ENCODE assay signal across 9 cellular contexts in genomic region chr5:141875795-141876627, GRCh38. TPM values are rescaled to one million over a fixed set of nuclear protein-coding genes. Genes with fewer than 3 reads are reported as not detected.
DNase-seq lines count a peak whose midpoint lies in the region; ATAC-seq and TF ChIP-seq lines count a peak whose summit lies in the region.
"Had no signal": no experiment of that assay in that cellular context is flagged by ENCODE, and none has a peak within 500 bp of the region (broad histone marks: within the 10 kb centered on the region; RNA-seq: fewer than 3 reads in every experiment).

No MANE protein-coding gene starts in this region.

- H3K27me3 ChIP-seq in GM23338 (ENCODE audit: insufficient read depth): no peaks in the 10 kb centered on the region

- peak overlapping the region; percentile 97 for H3K4me2 ChIP-seq in GM23338

- H3F3A ChIP-seq in GM23338 (replicated peaks; ENCODE audit: low read depth): peaks cover 22% of the 10 kb centered on the region

- H3K27ac Mint-ChIP-seq in GM23338: peak overlapping the region; percentile 93

- no peak overlapping the region for H2AFZ ChIP-seq in GM23338

- H3K36me3 ChIP-seq in GM23338 (ENCODE audit: insufficient read depth): no peaks in the 10 kb centered on the region

- POLR2A ChIA-PET in RWPE1 (lab: Yijun Ruan, JAX; ENCODE audit: low non-redundant PET): interaction anchor here (0.6 to 1.0 kb wide), 5 partner anchors 60 to 290 kb away, joined by 3 to 12 read pairs (median 4); no protein-coding TSS in a partner anchor

- no peak for TF ChIP-seq CTCF in GM23338 (conservative IDR thresholded peaks at IDR 0.05; ENCODE audit: low read depth in 2 of 2)
- no peak for TF ChIP-seq CTCF in RWPE1 (conservative IDR thresholded peaks at IDR 0.05; ENCODE audit: low read depth)

- H3K4me3 ChIP-seq in GM23338: peak overlapping the region; percentile 98

- peaks cover 59% of the 10 kb centered on the region for H3K4me1 Mint-ChIP-seq in GM23338

- peaks cover 25% of the 10 kb centered on the region for H3K27me3 Mint-ChIP-seq in GM23338 (ENCODE audit: insufficient read depth, low read depth, poor library complexity)

- H3K4me1 ChIP-seq in GM23338 (ENCODE audit: insufficient read depth): peaks cover 59% of the 10 kb centered on the region

- ATAC-seq in GM23338 (peak; percentile 22), left ventricle myocardium superior (peak; percentile 16), GM19463 (IDR thresholded peaks at IDR 0.05; ENCODE audit: unreplicated experiment) (no peak)

- DNase-seq in GM23338 (ENCODE audit: low spot score): peak; percentile 82
- DNase-seq in RWPE1 (ENCODE audit: low spot score): peak; percentile 56
- peak; percentile 58 for DNase-seq in left ventricle myocardium superior
- peak; percentile 76 for DNase-seq in posterior vena cava (ENCODE audit: low spot score)
- DNase-seq in KBM-7: no peak
- no peak for DNase-seq in hippocampal formation (lab: John Stamatoyannopoulos, UW)
- no peak for DNase-seq in NCI-H524 treated with DMSO at 0.1 percent for 48 hours (lab: John Stamatoyannopoulos, UW)

- intact Hi-C loops in left ventricle myocardium superior (cut with micrococcal nuclease) (no loop called here), posterior vena cava (cut with DNase I) (loop anchor here in 1 of 2 donors (5.0 kb wide), 1 partner anchor 81 kb away; the partner anchor contains the start of gene PCDH12)

- peaks cover 16% of the 10 kb centered on the region; the same call in 1 of the 2 replicates for H4K20me1 ChIP-seq in GM23338 (replicated peaks; ENCODE audit: insufficient read depth)

- peaks cover 17% of the 10 kb centered on the region for H3K36me3 Mint-ChIP-seq in GM23338 (ENCODE audit: low read depth)

- H3K4me3 Mint-ChIP-seq in GM23338: peak overlapping the region; percentile 96

- H3K27ac ChIP-seq in GM23338 (ENCODE audit: low read depth) (peak overlapping the region; percentile 98), RWPE1 (peak overlapping the region; percentile 5; the same call in 1 of the 2 replicates)

- H3K9me2 ChIP-seq in GM23338 (ENCODE audit: insufficient read depth): no peaks in the 10 kb centered on the region

- in situ Hi-C loops in KBM-7 (cut with MboI; ENCODE audit: low pct_unique_long_range_greater_than_20kb, low sequenced_read_pairs): no loop called here

- peaks cover 66% of the 10 kb centered on the region for H3K79me2 ChIP-seq in GM23338 (replicated peaks; ENCODE audit: insufficient read depth)

- CTCF ChIA-PET in RWPE1 (lab: Yijun Ruan, JAX): interaction anchor here (0.6 to 7.9 kb wide), 9 partner anchors 8 to 274 kb away, joined by 3 to 157 read pairs (median 7); no protein-coding TSS in a partner anchor

- H3K9me3 Mint-ChIP-seq in GM23338: no peaks in the 10 kb centered on the region

TF ChIP-seq in GM23338, 12 proteins besides CTCF, POLR2A, EP300 and RAD21:
- TF ChIP-seq STAT1 (IDR thresholded peaks at IDR 0.05; ENCODE audit: unreplicated experiment) (no peak), POLR2AphosphoS5 (IDR thresholded peaks at IDR 0.05; ENCODE audit: low read depth) (peak; percentile 24)

RNA-seq across cellular contexts. Expression of gene PCDH1, which starts 2.2 kb away (rescaled TPM):
- 155 and 183 TPM in 2 replicates for total RNA-seq in GM23338 (2014; rRNA removed; shearing (Covaris generic))
- 26.2 and 27.8 TPM in 2 replicates for polyA plus RNA-seq in GM23338 (2016; fragmentation: Nextera tagmentation; extraction: Ambion mirVana)
- total RNA-seq in left ventricle myocardium superior: 17.2 TPM
- 10 to 100 TPM; 30.2 to 36.7 TPM for total RNA-seq in posterior vena cava
- total RNA-seq: T-helper 2 cell treated with Interferon-gamma antibody and Interleukin-4, amounts not matched to agents 100 ng/mL and 5 ng/mL, for 36 hours had no signal

RNA-seq across cellular contexts. Expression of gene DELE1, which starts 47.7 kb away (rescaled TPM):
- 50.0 and 62.2 TPM in 2 replicates for total RNA-seq in GM23338 (2014; rRNA removed; shearing (Covaris generic))
- 25.6 and 26.9 TPM in 2 replicates for polyA plus RNA-seq in GM23338 (2016; fragmentation: Nextera tagmentation; extraction: Ambion mirVana)
- total RNA-seq in left ventricle myocardium superior (107 TPM), posterior vena cava (10 to 100 TPM; 46.4 to 49.6 TPM)

Comparison
In these comparisons a context has a peak if more than half of its experiments do, and no peak if none do; other contexts are left out.
1. DNase-seq: peak in GM23338 (single experiment), RWPE1 (single experiment), left ventricle myocardium superior (single experiment) and posterior vena cava (single experiment); none in KBM-7 (single experiment), hippocampal formation (0 of 2) and NCI-H524 treated with DMSO at 0.1 percent for 48 hours (single experiment).